1 cellular context compared by ENCODE assay signal in the genomic region with DNA sequence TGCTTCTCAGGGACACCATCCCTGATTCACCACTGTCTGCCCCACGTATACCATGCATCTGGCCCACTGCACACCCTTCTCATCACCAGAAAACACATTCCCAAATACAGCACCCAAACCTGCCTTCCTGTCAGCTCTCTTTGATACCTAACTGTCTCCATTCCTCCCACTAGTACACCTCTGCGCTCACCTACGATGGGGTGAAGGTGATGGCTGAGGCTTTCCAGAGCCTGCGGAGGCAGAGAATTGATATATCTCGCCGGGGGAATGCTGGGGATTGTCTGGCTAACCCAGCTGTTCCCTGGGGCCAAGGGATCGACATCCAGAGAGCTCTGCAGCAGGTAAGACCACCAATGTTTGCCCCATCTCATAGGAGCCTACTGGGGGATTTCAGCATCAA.
TF ChIP-seq lines count a peak whose summit lies in the region.

No MANE protein-coding gene starts in this region.

TF ChIP-seq in IMR-90, 13 proteins besides CTCF, POLR2A, EP300 and RAD21:
- TF ChIP-seq CEBPB (IDR thresholded peaks at IDR 0.05; ENCODE audit: low read depth, low read length) (no peak), FOS (IDR thresholded peaks at IDR 0.05; ENCODE audit: low read depth, low read length) (no peak), MAZ (IDR thresholded peaks at IDR 0.05; ENCODE audit: borderline replicate concordance, low read depth, low read length) (no peak), SMC3 (IDR thresholded peaks at IDR 0.05; ENCODE audit: low read depth, low read length) (no peak)
TF ChIP-seq in IMR-90: peak in this region for 0.
